In the genomic region with DNA sequence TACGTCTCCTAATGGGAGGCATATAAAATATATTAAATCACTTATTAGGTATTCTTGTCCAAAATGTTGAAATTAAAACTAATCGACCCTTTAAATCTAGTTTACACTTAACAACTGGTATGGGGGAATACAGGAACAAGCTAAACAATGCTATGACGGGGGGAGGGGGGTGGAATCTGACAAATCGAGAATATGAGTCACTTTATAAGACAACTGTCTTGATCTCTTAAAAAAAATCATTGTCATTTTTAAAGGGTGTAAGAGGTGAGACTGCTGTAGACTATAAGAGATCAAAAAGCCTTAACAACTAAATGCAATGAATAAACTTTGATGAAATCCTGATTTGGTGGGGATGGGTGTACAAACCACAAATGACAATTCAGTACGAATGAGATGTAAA, we compare ENCODE assay signal across 20 cellular contexts. TPM values are rescaled to one million over a fixed set of nuclear protein-coding genes. Genes with fewer than 3 reads are reported as not detected.
DNase-seq lines count a peak whose midpoint lies in the region; ATAC-seq and TF ChIP-seq lines count a peak whose summit lies in the region.
"Had no signal": no experiment of that assay in that cellular context is flagged by ENCODE, and none has a peak within 500 bp of the region (broad histone marks: within the 10 kb centered on the region; RNA-seq: fewer than 3 reads in every experiment).

No MANE protein-coding gene starts in this region.

- TF ChIP-seq POLR2A in right lobe of liver (IDR thresholded peaks at IDR 0.05): no peak

- DNase-seq in activated naive CD4-positive, alpha-beta T cell treated with anti-CD3 and anti-CD28 coated beads, Interleukin-2, amount 50 U/mL, for 16 hours: peak; percentile 30
- DNase-seq in activated naive CD4-positive, alpha-beta T cell treated with anti-CD3 and anti-CD28 coated beads, Interleukin-2, amount 10 ng/mL, durations not matched to agents 7 days and 5 days: no peak
- DNase-seq in M059J (ENCODE audit: low read depth) (peak; percentile 35), adipocyte (ENCODE audit: low read depth) (no peak), right lobe of liver (no peak), NCI-H526 treated with DMSO at 0.1 percent for 48 hours (lab: John Stamatoyannopoulos, UW) (no peak)
- DNase-seq in stimulated activated CD4-positive, alpha-beta T cell treated with anti-CD3 and anti-CD28 coated beads, Interleukin-4, amount 100 ng/mL, for 24 hours: peak; percentile 41
- DNase-seq: activated gamma-delta T cell; caudate nucleus; CD4-positive, alpha-beta memory T cell; dermis blood vessel endothelial cell; head of caudate nucleus; NCI-H1436; NCI-H510A; uterus; WERI-Rb-1 had no signal

- peaks cover 64% of the 10 kb centered on the region for H3K4me1 ChIP-seq in adipocyte (ENCODE audit: control insufficient read depth, insufficient read depth, low read length)
- H3K4me1 ChIP-seq in right lobe of liver: peaks cover 0 to 44% (median 6%) of the 10 kb centered on the region in 4 donors

- intact Hi-C loops in right lobe of liver (cut with DNase I): no loop called here

- H3K4me3 Mint-ChIP-seq in activated naive CD4-positive, alpha-beta T cell treated with anti-CD3 and anti-CD28 coated beads, Interleukin-2, amount 10 ng/mL, durations not matched to agents 7 days and 5 days: no peak overlapping the region
- H3K4me3 Mint-ChIP-seq: T-helper 2 cell treated with Interferon-gamma antibody and Interleukin-4, amounts not matched to agents 5 μg/mL and 100 μg/mL, for 36 hours had no signal

- TF ChIP-seq CTCF in right lobe of liver (IDR thresholded peaks at IDR 0.05): no peak

- H3K9me3 Mint-ChIP-seq in activated naive CD4-positive, alpha-beta T cell treated with anti-CD3 and anti-CD28 coated beads, Interleukin-2, amount 10 ng/mL, durations not matched to agents 7 days and 5 days: peaks cover 3% of the 10 kb centered on the region

- H3K27ac ChIP-seq in right lobe of liver: no peak overlapping the region
- H3K27ac ChIP-seq: ascending aorta, uterus, WERI-Rb-1 had no signal

- peaks cover 47% of the 10 kb centered on the region for H3K4me1 Mint-ChIP-seq in activated naive CD4-positive, alpha-beta T cell treated with anti-CD3 and anti-CD28 coated beads, Interleukin-2, amount 10 ng/mL, durations not matched to agents 7 days and 5 days

- 63% methylated on average over 5 of the region's 5 CpGs for WGBS in right lobe of liver (ENCODE audit: insufficient coverage, low coverage, low lambda C conversion rate, missing lambda C conversion rate)

- no peak overlapping the region for H3K27ac Mint-ChIP-seq in activated naive CD4-positive, alpha-beta T cell treated with anti-CD3 and anti-CD28 coated beads, Interleukin-2, amount 10 ng/mL, durations not matched to agents 7 days and 5 days
- H3K27ac Mint-ChIP-seq: T-helper 2 cell treated with Interferon-gamma antibody and Interleukin-4, amounts not matched to agents 5 μg/mL and 100 μg/mL, for 36 hours had no signal

- H3K27me3 Mint-ChIP-seq in activated naive CD4-positive, alpha-beta T cell treated with anti-CD3 and anti-CD28 coated beads, Interleukin-2, amount 10 ng/mL, durations not matched to agents 7 days and 5 days: no peaks in the 10 kb centered on the region
- H3K27me3 Mint-ChIP-seq: CD4-positive, alpha-beta memory T cell had no signal

- H3K9ac ChIP-seq in adipocyte (ENCODE audit: low read length): peak overlapping the region; percentile 46

- CTCF ChIA-PET in activated naive CD4-positive, alpha-beta T cell treated with anti-CD3 and anti-CD28 coated beads, Interleukin-2, amount 10 ng/mL, durations not matched to agents 7 days and 5 days (lab: Charles Lee): no interaction called here

- H3K27me3 ChIP-seq in adipocyte (replicated peaks; ENCODE audit: control insufficient read depth, insufficient read depth, low read length) (no peaks in the 10 kb centered on the region), right lobe of liver (no peaks in the 10 kb centered on the region)
- H3K27me3 ChIP-seq: ascending aorta, uterus had no signal

- peaks cover 16% of the 10 kb centered on the region for H3K36me3 Mint-ChIP-seq in activated naive CD4-positive, alpha-beta T cell treated with anti-CD3 and anti-CD28 coated beads, Interleukin-2, amount 10 ng/mL, durations not matched to agents 7 days and 5 days

- H3K9me3 ChIP-seq in adipocyte (ENCODE audit: control insufficient read depth, low read length) (no peaks in the 10 kb centered on the region), right lobe of liver (no peaks in the 10 kb centered on the region)
- H3K9me3 ChIP-seq: ascending aorta, uterus had no signal

- ATAC-seq in right lobe of liver (no peak), GM18520 (IDR thresholded peaks at IDR 0.05; ENCODE audit: unreplicated experiment) (no peak)
- ATAC-seq: SK-N-SH treated with all-trans-retinoic acid at 6 μM for 48 hours had no signal

- H3K4me3 ChIP-seq in adipocyte (ENCODE audit: low read length) (peak overlapping the region; percentile 63), right lobe of liver (no peak overlapping the region)
- H3K4me3 ChIP-seq: ascending aorta, uterus had no signal

- H3K36me3 ChIP-seq in adipocyte (ENCODE audit: control insufficient read depth, insufficient read depth, low read length, severe bottlenecking) (no peaks in the 10 kb centered on the region), right lobe of liver (no peaks in the 10 kb centered on the region)
- H3K36me3 ChIP-seq: ascending aorta, uterus had no signal

RNA-seq across cellular contexts. Expression of a gene that starts 6.0 kb away (rescaled TPM):
- 22.9 and 28.8 TPM in 2 replicates for total RNA-seq in M059J (2014; rRNA removed; shearing (Covaris generic))
- total RNA-seq in right lobe of liver: 10 to 100 TPM; 28.6 to 45.1 (median 39.8) TPM

RNA-seq across cellular contexts. Expression of a gene that starts 36.5 kb away (rescaled TPM):
- total RNA-seq in M059J (2014; rRNA removed; shearing (Covaris generic)): 0.64 and 1.6 TPM in 2 replicates
- 100 to 1,000 TPM; 224 to 447 (median 319) TPM for total RNA-seq in right lobe of liver
- total RNA-seq: ascending aorta; CD4-positive, alpha-beta memory T cell had no signal

Comparison
In these comparisons a context has a peak if more than half of its experiments do, and no peak if none do; other contexts are left out.
1. DNase-seq: peak in activated naive CD4-positive, alpha-beta T cell treated with anti-CD3 and anti-CD28 coated beads, Interleukin-2, amount 50 U/mL, for 16 hours (single experiment), M059J (single experiment) and stimulated activated CD4-positive, alpha-beta T cell treated with anti-CD3 and anti-CD28 coated beads, Interleukin-4, amount 100 ng/mL, for 24 hours (single experiment); none in activated naive CD4-positive, alpha-beta T cell treated with anti-CD3 and anti-CD28 coated beads, Interleukin-2, amount 10 ng/mL, durations not matched to agents 7 days and 5 days (single experiment), adipocyte (single experiment), right lobe of liver (0 of 3) and NCI-H526 treated with DMSO at 0.1 percent for 48 hours (single experiment).
2. RNA of a gene that starts 36.5 kb away (total RNA-seq): 224 to 447 TPM in right lobe of liver; 0.64 to 1.6 TPM in M059J; every median in the first group is over 10 times any median in the second.